In genomic region chrX:48558270-48558669, GRCh38 we compare ENCODE assay signal across 13 cellular contexts. TPM values are rescaled to one million over a fixed set of nuclear protein-coding genes. Genes with fewer than 3 reads are reported as not detected.
DNase-seq lines count a peak whose midpoint lies in the region; ATAC-seq and TF ChIP-seq lines count a peak whose summit lies in the region.
"Had no signal": no experiment of that assay in that cellular context is flagged by ENCODE, and none has a peak within 500 bp of the region (broad histone marks: within the 10 kb centered on the region; RNA-seq: fewer than 3 reads in every experiment).

No MANE protein-coding gene starts in this region.

- TF ChIP-seq CTCF in AG04450 (IDR thresholded peaks at IDR 0.05; ENCODE audit: low read depth, low read length) = no peak
- TF ChIP-seq CTCF in HFFc6 (IDR thresholded peaks at IDR 0.05) = no peak
- TF ChIP-seq CTCF in ascending aorta (IDR thresholded peaks at IDR 0.05) = no peak
- no peak for TF ChIP-seq CTCF in lower leg skin (IDR thresholded peaks at IDR 0.05)

- H3K27me3 Mint-ChIP-seq in HFFc6 (ENCODE audit: insufficient read depth) = no peaks in the 10 kb centered on the region

- CTCF ChIA-PET in AG04450 (lab: Charles Lee) = no interaction called here

- peaks cover 5% of the 10 kb centered on the region for H3K4me1 Mint-ChIP-seq in HFFc6 (ENCODE audit: low read depth)

- ATAC-seq in right cardiac atrium = peak; percentile 59 to 79

- intact Hi-C loops in right cardiac atrium (cut with DNase I) (no loop called here), ascending aorta (cut with DNase I) (no loop called here), lower leg skin (cut with DNase I; ENCODE audit: low total_unique reads) (no loop called here)

- no peaks in the 10 kb centered on the region for H3K9me3 Mint-ChIP-seq in HFFc6

- peaks cover 2 to 23% of the 10 kb centered on the region in 2 donors for H3K36me3 ChIP-seq in ascending aorta

- H3K27me3 ChIP-seq in AG04450 (ENCODE audit: control insufficient read depth, insufficient read depth, low read length) = no peaks in the 10 kb centered on the region
- no peaks in the 10 kb centered on the region for H3K27me3 ChIP-seq in right cardiac atrium (ENCODE audit: control insufficient read depth, insufficient read depth)
- H3K27me3 ChIP-seq in ascending aorta = no peaks in the 10 kb centered on the region

- peaks cover 1% of the 10 kb centered on the region for H3K4me1 ChIP-seq in right cardiac atrium (ENCODE audit: control insufficient read depth, insufficient read depth, low read length)
- H3K4me1 ChIP-seq in ascending aorta = no peaks in the 10 kb centered on the region
- H3K4me1 ChIP-seq: lower lobe of right lung had no signal

- peak overlapping the region; percentile 85 for H3K27ac Mint-ChIP-seq in HFFc6

- no peak overlapping the region for H3K4me3 Mint-ChIP-seq in HFFc6

- no peak for TF ChIP-seq POLR2A in lower leg skin (IDR thresholded peaks at IDR 0.05)

- peak; percentile 27 for DNase-seq in AG04450 (ENCODE audit: low read depth, low spot score)
- DNase-seq in HFFc6 = peak; percentile 82
- DNase-seq in amniotic epithelial cell (ENCODE audit: low read depth) = peak; percentile 85
- DNase-seq in right cardiac atrium = no peak
- DNase-seq in ascending aorta (ENCODE audit: low spot score in 2 of 2) = no peak
- no peak for DNase-seq in CD1c-positive myeloid dendritic cell (ENCODE audit: extremely low spot score)
- DNase-seq in SIG-M5 (lab: John Stamatoyannopoulos, UW) = no peak
- no peak for DNase-seq in lower leg skin (ENCODE audit: low spot score in 2 of 2)
- DNase-seq: activated naive CD4-positive, alpha-beta T cell; Kasumi-1; lower lobe of right lung; NCI-H774 had no signal

- POLR2A ChIA-PET in AG04450 (lab: Yijun Ruan, JAX) = interaction anchor here (0.7 to 1.2 kb wide), 2 partner anchors 16 to 33 kb away, joined by 3 read pairs; no protein-coding TSS in a partner anchor

- 67% methylated on average over 4 of the region's 4 CpGs for WGBS in right cardiac atrium
- 38 to 70% methylated on average over 4 of the region's 4 CpGs for WGBS in lower leg skin, 2 donors

- H3K27ac ChIP-seq in AG04450 (ENCODE audit: low read depth, low read length) = no peak overlapping the region
- no peak overlapping the region for H3K27ac ChIP-seq in right cardiac atrium (ENCODE audit: low read length)
- no peak overlapping the region for H3K27ac ChIP-seq in ascending aorta
- H3K27ac ChIP-seq: lower lobe of right lung, skin epidermis had no signal

- no peaks in the 10 kb centered on the region for H3K9me3 ChIP-seq in AG04450 (ENCODE audit: control insufficient read depth, insufficient read depth, low read length)
- H3K9me3 ChIP-seq in right cardiac atrium (ENCODE audit: control insufficient read depth, low read length) = no peaks in the 10 kb centered on the region
- H3K9me3 ChIP-seq in ascending aorta = no peaks in the 10 kb centered on the region
- H3K9me3 ChIP-seq: lower lobe of right lung had no signal

- peaks cover 6% of the 10 kb centered on the region for H3K36me3 Mint-ChIP-seq in HFFc6 (ENCODE audit: low read depth)

- H3K4me3 ChIP-seq in AG04450 (ENCODE audit: low read depth, low read length) = no peak overlapping the region
- no peak overlapping the region for H3K4me3 ChIP-seq in right cardiac atrium (ENCODE audit: low read length)
- H3K4me3 ChIP-seq in ascending aorta = no peak overlapping the region
- H3K4me3 ChIP-seq in lower leg skin (ENCODE audit: low read depth, poor library complexity, severe bottlenecking) = no peak overlapping the region
- H3K4me3 ChIP-seq: lower lobe of right lung, skin epidermis had no signal

RNA-seq across cellular contexts. Expression of gene RBM3, which starts 16.0 kb away (rescaled TPM):
- polyA plus RNA-seq in AG04450 (2011; rRNA removed) (294 and 317 TPM in 2 replicates), right cardiac atrium (71.4 TPM)
- polyA minus RNA-seq in AG04450 (2011; rRNA and poly(A)+ RNA removed) = 187 and 200 TPM in 2 replicates
- total RNA-seq in HFFc6 (2021; fragmentation: NEBNext Ultra II Directional; extraction: Animal tissue kit (Norgen Biotek cat#: 25700)) = 100 to 1,000 TPM; 151 to 471 (median 406) TPM
- total RNA-seq in right cardiac atrium (100 to 1,000 TPM; 100 to 221 (median 129) TPM), ascending aorta (119 TPM), lower leg skin (100 to 1,000 TPM; 162 to 207 (median 198) TPM)

RNA-seq across cellular contexts. Expression of gene TBC1D25, which starts 18.8 kb away (rescaled TPM):
- 7.9 and 9.3 TPM in 2 replicates for polyA plus RNA-seq in AG04450 (2011; rRNA removed)
- polyA minus RNA-seq in AG04450 (2011; rRNA and poly(A)+ RNA removed) = 10.9 and 17.6 TPM in 2 replicates
- total RNA-seq in HFFc6 (2021; fragmentation: NEBNext Ultra II Directional; extraction: Animal tissue kit (Norgen Biotek cat#: 25700)) = 10 to 100 TPM; 13.0 to 15.3 (median 13.8) TPM
- total RNA-seq in right cardiac atrium = 10 to 100 TPM; 16.9 to 22.4 (median 18.5) TPM
- 8.0 TPM for polyA plus RNA-seq in right cardiac atrium
- 8.2 TPM for total RNA-seq in ascending aorta
- total RNA-seq in lower leg skin = 10 to 100 TPM; 11.6 to 43.8 (median 16.2) TPM

RNA-seq across cellular contexts. Expression of gene EBP, which starts 36.7 kb away (rescaled TPM):
- 19.8 and 23.8 TPM in 2 replicates for polyA plus RNA-seq in AG04450 (2011; rRNA removed)
- polyA minus RNA-seq in AG04450 (2011; rRNA and poly(A)+ RNA removed) = 35.1 and 41.7 TPM in 2 replicates
- total RNA-seq in HFFc6 (2021; fragmentation: NEBNext Ultra II Directional; extraction: Animal tissue kit (Norgen Biotek cat#: 25700)) = 10 to 100 TPM; 26.0 to 42.2 (median 39.1) TPM
- total RNA-seq in right cardiac atrium = 10 to 100 TPM; 74.8 to 93.4 (median 83.0) TPM
- 118 TPM for polyA plus RNA-seq in right cardiac atrium
- 76.2 TPM for total RNA-seq in ascending aorta
- 10 to 100 TPM; 43.5 to 87.0 (median 64.1) TPM for total RNA-seq in lower leg skin

RNA-seq across cellular contexts. Expression of gene WDR13, which starts 39.0 kb away (rescaled TPM):
- polyA plus RNA-seq in AG04450 (2011; rRNA removed) (24.1 and 50.3 TPM in 2 replicates), right cardiac atrium (173 TPM)
- 25.5 and 38.0 TPM in 2 replicates for polyA minus RNA-seq in AG04450 (2011; rRNA and poly(A)+ RNA removed)
- 10 to 100 TPM; 64.3 to 87.2 (median 71.8) TPM for total RNA-seq in HFFc6 (2021; fragmentation: NEBNext Ultra II Directional; extraction: Animal tissue kit (Norgen Biotek cat#: 25700))
- total RNA-seq in right cardiac atrium (100 to 1,000 TPM; 162 to 184 (median 166) TPM), ascending aorta (87.1 TPM), lower leg skin (100 to 1,000 TPM in 3 of 4 donors, 10 to 100 TPM in 1; 87.8 to 143 (median 121) TPM)

RNA-seq across cellular contexts. Expression of gene PORCN, which starts 49.5 kb away (rescaled TPM):
- 8.4 and 11.6 TPM in 2 replicates for polyA plus RNA-seq in AG04450 (2011; rRNA removed)
- 9.0 and 10.5 TPM in 2 replicates for polyA minus RNA-seq in AG04450 (2011; rRNA and poly(A)+ RNA removed)
- 10 to 100 TPM in 4 of 6 experiments, 1 to 10 TPM in 2; 9.0 to 13.8 (median 10.7) TPM for total RNA-seq in HFFc6 (2021; fragmentation: NEBNext Ultra II Directional; extraction: Animal tissue kit (Norgen Biotek cat#: 25700))
- 10 to 100 TPM; 16.1 to 22.3 (median 19.8) TPM for total RNA-seq in right cardiac atrium
- polyA plus RNA-seq in right cardiac atrium = 14.0 TPM
- 6.2 TPM for total RNA-seq in ascending aorta
- total RNA-seq in lower leg skin = 10 to 100 TPM; 18.6 to 32.0 (median 23.2) TPM

Comparison
In these comparisons a context has a peak if more than half of its experiments do, and no peak if none do; other contexts are left out.
1. DNase-seq: peak in AG04450 (single experiment), HFFc6 (single experiment) and amniotic epithelial cell (single experiment); none in right cardiac atrium (0 of 3), ascending aorta (0 of 2), CD1c-positive myeloid dendritic cell (single experiment), SIG-M5 (single experiment) and lower leg skin (0 of 2).